8 cellular contexts compared by ENCODE assay signal in the genomic region with DNA sequence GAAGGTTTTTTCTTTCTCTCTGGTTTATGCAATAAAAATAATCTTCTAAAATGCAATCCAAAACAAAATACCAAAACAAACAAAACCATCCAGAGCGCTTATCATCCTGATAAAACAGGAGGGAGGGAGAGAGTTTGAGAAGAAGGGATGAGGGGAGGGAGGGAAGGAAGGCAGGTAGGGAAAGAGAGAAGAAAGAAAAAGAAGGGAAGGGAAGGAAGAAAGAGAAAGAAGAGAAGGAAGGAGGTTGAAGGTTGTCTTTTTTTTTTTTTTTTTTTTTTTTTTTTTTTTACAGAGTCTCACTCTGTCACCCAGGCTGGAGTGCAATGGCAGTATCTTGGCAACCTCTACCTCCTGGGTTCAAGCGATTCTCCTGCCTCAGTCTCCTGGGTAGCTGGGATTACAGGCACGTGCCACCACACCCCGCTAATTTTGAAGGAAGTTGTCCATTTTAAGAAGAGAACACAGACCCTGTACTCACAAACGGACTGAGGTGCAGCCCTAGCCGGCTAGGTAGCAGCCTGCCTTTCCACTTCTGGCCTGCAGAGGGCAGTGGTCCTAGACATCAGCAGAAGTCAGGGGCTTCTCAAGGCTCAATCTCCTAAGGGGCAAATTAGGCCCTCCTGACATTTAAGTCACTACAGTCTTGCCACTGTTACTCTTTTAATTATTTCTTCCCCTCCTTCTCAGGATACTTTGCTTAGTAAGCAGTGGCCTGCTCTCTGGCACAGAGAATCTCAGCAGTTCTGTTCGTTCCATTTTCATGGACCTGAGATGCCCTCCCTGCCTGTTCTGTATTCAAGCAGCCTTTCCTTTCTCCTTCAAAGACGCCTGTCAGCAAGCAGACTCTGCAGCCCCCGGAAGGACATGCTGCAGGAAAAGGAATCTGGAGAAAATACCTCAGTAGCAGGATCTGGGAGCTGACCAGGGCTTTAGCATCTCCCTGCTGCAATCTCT.
A peak's percentile ranks its signal among the peaks of the same experiment; 100 is the strongest.
DNase-seq lines count a peak whose midpoint lies in the region; ATAC-seq and TF ChIP-seq lines count a peak whose summit lies in the region.

No MANE protein-coding gene starts in this region.

- ATAC-seq in GM18870 (IDR thresholded peaks at IDR 0.05; ENCODE audit: unreplicated experiment) (peak; percentile 65), HG03342 (IDR thresholded peaks at IDR 0.05; ENCODE audit: unreplicated experiment) (peak; percentile 92)
- ATAC-seq in effector memory CD8-positive, alpha-beta T cell (replicated peaks) = peak; percentile 52

- H3K27me3 Mint-ChIP-seq in activated CD4-positive, alpha-beta memory T cell treated with anti-CD3 and anti-CD28 coated beads for 36 hours = peaks cover 21% of the 10 kb centered on the region
- H3K27me3 Mint-ChIP-seq in effector memory CD8-positive, alpha-beta T cell = peaks cover 35 to 55% of the 10 kb centered on the region in 2 donors
- no peaks in the 10 kb centered on the region for H3K27me3 Mint-ChIP-seq in mesothelial cell of epicardium (ENCODE audit: low read depth)

- no peaks in the 10 kb centered on the region for H3K9me3 Mint-ChIP-seq in activated CD4-positive, alpha-beta memory T cell treated with anti-CD3 and anti-CD28 coated beads for 36 hours
- H3K9me3 Mint-ChIP-seq in effector memory CD8-positive, alpha-beta T cell = no peaks in the 10 kb centered on the region
- H3K9me3 Mint-ChIP-seq in mesothelial cell of epicardium = peaks cover under 1% of the 10 kb centered on the region

- intact Hi-C loops in activated CD4-positive, alpha-beta memory T cell treated with anti-CD3 and anti-CD28 coated beads for 36 hours (cut with micrococcal nuclease) = loop anchor here (1.0 to 5.0 kb wide), 4 partner anchors 77 to 268 kb away; partner anchors contain the start of gene EPB41L4B

- H3K4me3 ChIP-seq in AG09309 (ENCODE audit: control insufficient read depth, low read depth, low read length) = no peak overlapping the region

- no peak overlapping the region for H3K27ac Mint-ChIP-seq in activated CD4-positive, alpha-beta memory T cell treated with anti-CD3 and anti-CD28 coated beads for 36 hours
- H3K27ac Mint-ChIP-seq in effector memory CD8-positive, alpha-beta T cell = no peak overlapping the region
- H3K27ac Mint-ChIP-seq in mesothelial cell of epicardium = no peak overlapping the region

- H3K4me3 Mint-ChIP-seq in activated CD4-positive, alpha-beta memory T cell treated with anti-CD3 and anti-CD28 coated beads for 36 hours = no peak overlapping the region
- no peak overlapping the region for H3K4me3 Mint-ChIP-seq in effector memory CD8-positive, alpha-beta T cell
- no peak overlapping the region for H3K4me3 Mint-ChIP-seq in mesothelial cell of epicardium

- H3K36me3 Mint-ChIP-seq in activated CD4-positive, alpha-beta memory T cell treated with anti-CD3 and anti-CD28 coated beads for 36 hours = no peaks in the 10 kb centered on the region
- peaks cover 5% of the 10 kb centered on the region for H3K36me3 Mint-ChIP-seq in effector memory CD8-positive, alpha-beta T cell (ENCODE audit: insufficient read depth)
- H3K36me3 Mint-ChIP-seq in mesothelial cell of epicardium = peaks cover 5% of the 10 kb centered on the region

- CTCF ChIA-PET in activated CD4-positive, alpha-beta memory T cell treated with anti-CD3 and anti-CD28 coated beads for 36 hours (lab: Charles Lee) = interaction anchor here (0.6 to 1.2 kb wide), 5 partner anchors 9 to 225 kb away, joined by 3 to 5 read pairs (median 4); no protein-coding TSS in a partner anchor

- no peak for DNase-seq in AG09309 (ENCODE audit: low read depth)
- peak; percentile 80 for DNase-seq in NCI-H748 (lab: John Stamatoyannopoulos, UW; ENCODE audit: unreplicated experiment)
- DNase-seq in activated CD4-positive, alpha-beta memory T cell treated with anti-CD3 and anti-CD28 coated beads for 36 hours = peak; percentile 77
- DNase-seq in effector memory CD8-positive, alpha-beta T cell = peak; percentile 34 to 55 (median 37)
- DNase-seq in mesothelial cell of epicardium (ENCODE audit: low spot score in 2 of 2, unreplicated experiment in 2 of 2) = peak; percentile 42 to 79
- DNase-seq in stimulated activated CD8-positive, alpha-beta memory T cell treated with anti-CD3 and anti-CD28 coated beads, Interleukin-4, amount 100 ng/mL, for 24 hours (ENCODE audit: low read depth) = peak; percentile 44

- TF ChIP-seq CTCF in AG09309 (IDR thresholded peaks at IDR 0.05; ENCODE audit: control insufficient read depth, insufficient read depth, low read depth, low read length, missing control alignments) = peak; percentile 93
- TF ChIP-seq CTCF in mesothelial cell of epicardium (IDR thresholded peaks at IDR 0.05; ENCODE audit: unreplicated experiment) = peak; percentile 88

- H3K4me1 Mint-ChIP-seq in activated CD4-positive, alpha-beta memory T cell treated with anti-CD3 and anti-CD28 coated beads for 36 hours (ENCODE audit: low read depth) = peaks cover 2% of the 10 kb centered on the region
- H3K4me1 Mint-ChIP-seq in effector memory CD8-positive, alpha-beta T cell (ENCODE audit: low read depth in 2 of 2) = peaks cover 0 to 1% of the 10 kb centered on the region in 2 donors
- peaks cover 1% of the 10 kb centered on the region for H3K4me1 Mint-ChIP-seq in mesothelial cell of epicardium

- POLR2A ChIA-PET in activated CD4-positive, alpha-beta memory T cell treated with anti-CD3 and anti-CD28 coated beads for 36 hours (lab: Charles Lee) = no interaction called here
